8 cellular contexts compared by ENCODE assay signal in the genomic region with DNA sequence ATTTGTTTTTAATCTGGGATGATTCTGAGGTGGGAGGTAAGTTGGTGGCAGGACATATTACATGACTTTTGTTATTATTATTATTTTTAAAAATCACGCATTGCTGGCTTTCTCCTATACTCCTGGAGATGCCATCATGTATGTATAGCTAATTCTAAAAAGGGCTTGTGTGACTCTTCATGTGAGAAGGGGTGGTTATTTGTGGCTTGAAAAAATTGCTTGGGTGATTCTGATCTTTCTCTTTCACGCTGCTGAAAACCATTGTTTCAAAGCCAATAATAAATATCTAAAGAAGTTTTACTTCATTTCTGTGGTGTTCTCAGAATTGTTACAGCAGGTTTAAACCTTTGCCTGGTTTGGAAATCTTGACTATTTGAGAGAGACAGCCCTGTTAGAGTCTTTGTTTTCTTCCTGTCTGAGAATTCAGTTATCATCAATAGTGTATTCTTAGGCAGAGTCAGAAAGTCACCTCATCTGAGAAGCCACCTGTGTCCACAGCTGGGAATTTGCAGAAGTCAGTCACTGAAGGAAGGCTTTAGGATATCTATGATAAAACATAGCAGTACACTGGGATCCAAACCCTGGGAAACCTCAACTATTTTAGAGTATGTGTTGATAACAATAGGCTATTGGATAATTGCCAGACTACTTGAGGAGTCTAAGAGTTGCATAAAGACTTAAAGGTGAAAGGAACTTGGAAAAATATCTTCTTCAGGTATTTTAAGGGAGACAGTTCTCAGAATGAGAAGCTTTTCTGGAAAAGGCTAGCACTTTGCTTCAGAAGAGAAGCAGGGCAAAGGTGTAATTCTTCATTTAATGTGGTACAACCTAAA. TPM values are rescaled to one million over a fixed set of nuclear protein-coding genes. Genes with fewer than 3 reads are reported as not detected.
DNase-seq lines count a peak whose midpoint lies in the region; ATAC-seq and TF ChIP-seq lines count a peak whose summit lies in the region.
"Not testable (repeated sequence)": the region's sequence is repeated elsewhere in the genome, so short reads cannot be mapped to it uniquely, and the experiment has no call there.

No MANE protein-coding gene starts in this region.

- not testable (repeated sequence) for H3K4me3 ChIP-seq in PC-9, uterus

- peak overlapping the region; percentile 49 for H3K4me2 ChIP-seq in PC-9

- CTCF ChIA-PET in PC-9 (lab: Charles Lee); activated naive CD4-positive, alpha-beta T cell treated with anti-CD3 and anti-CD28 coated beads for 36 hours (lab: Charles Lee): not testable (repeated sequence)

- H3K4me1 ChIP-seq in PC-9 (replicated peaks; ENCODE audit: insufficient read depth), result peaks cover 51% of the 10 kb centered on the region
- H3K4me1 ChIP-seq in uterus, result not testable (repeated sequence)

- H3K9me2 ChIP-seq in PC-9 (ENCODE audit: insufficient read depth), result not testable (repeated sequence)

- peaks cover 68% of the 10 kb centered on the region for H3K4me1 Mint-ChIP-seq in activated naive CD4-positive, alpha-beta T cell treated with anti-CD3 and anti-CD28 coated beads for 36 hours (ENCODE audit: low read depth)

- peak overlapping the region; percentile 41; the same call in 1 of the 2 replicates for H3K27ac ChIP-seq in PC-9
- peak overlapping the region; percentile 28 to 55 for H3K27ac ChIP-seq in uterus

- POLR2A ChIA-PET in PC-9 (lab: Charles Lee; ENCODE audit: unreplicated experiment), result not testable (repeated sequence)

- not testable (repeated sequence) for H3K36me3 ChIP-seq in PC-9 (ENCODE audit: low read depth); uterus

- intact Hi-C loops in PC-9 (cut with micrococcal nuclease; ENCODE audit: unreplicated experiment); activated naive CD4-positive, alpha-beta T cell treated with anti-CD3 and anti-CD28 coated beads for 36 hours (cut with micrococcal nuclease); uterus (cut with DNase I; ENCODE audit: low total_unique reads): not testable (repeated sequence)

- BruUV-seq in PC-9 (replicated peaks; lab: Mats Ljungman, UMichigan), result not testable (repeated sequence)

- peaks cover 18% of the 10 kb centered on the region for H3K36me3 Mint-ChIP-seq in activated naive CD4-positive, alpha-beta T cell treated with anti-CD3 and anti-CD28 coated beads for 36 hours (ENCODE audit: low read depth)

- peak in 1 of 2 experiments; percentile 51 for DNase-seq in PC-9
- DNase-seq in activated naive CD4-positive, alpha-beta T cell treated with anti-CD3 and anti-CD28 coated beads for 36 hours; uterus: not testable (repeated sequence)

- not testable (repeated sequence) for H3F3A ChIP-seq in PC-9 (ENCODE audit: insufficient read depth, low read depth)

- H3K27me3 ChIP-seq in PC-9 (ENCODE audit: insufficient read depth, low read depth); uterus: not testable (repeated sequence)

- H3K9me3 Mint-ChIP-seq in activated naive CD4-positive, alpha-beta T cell treated with anti-CD3 and anti-CD28 coated beads for 36 hours, result not testable (repeated sequence)

- H4K20me1 ChIP-seq in PC-9 (ENCODE audit: insufficient read depth), result not testable (repeated sequence)

- not testable (repeated sequence) for TF ChIP-seq CTCF in PC-9 (conservative IDR thresholded peaks at IDR 0.05); uterus (IDR thresholded peaks at IDR 0.05)

- not testable (repeated sequence) for H2AFZ ChIP-seq in PC-9

- peak overlapping the region; percentile 91 for H3K27ac Mint-ChIP-seq in activated naive CD4-positive, alpha-beta T cell treated with anti-CD3 and anti-CD28 coated beads for 36 hours

- H3K79me2 ChIP-seq in PC-9 (ENCODE audit: low read depth), result peaks cover 64% of the 10 kb centered on the region

- not testable (repeated sequence) for H3K9me3 ChIP-seq in PC-9 (ENCODE audit: insufficient read depth, low read depth); uterus

- not testable (repeated sequence) for TF ChIP-seq POLR2A in uterus (IDR thresholded peaks at IDR 0.05)

- not testable (repeated sequence) for H3K27me3 Mint-ChIP-seq in activated naive CD4-positive, alpha-beta T cell treated with anti-CD3 and anti-CD28 coated beads for 36 hours (ENCODE audit: low read depth)

- not testable (repeated sequence) for H3K4me3 Mint-ChIP-seq in activated naive CD4-positive, alpha-beta T cell treated with anti-CD3 and anti-CD28 coated beads for 36 hours

- ATAC-seq in GM18861 (IDR thresholded peaks at IDR 0.05; ENCODE audit: unreplicated experiment) (peak; percentile 48), GM21381 (IDR thresholded peaks at IDR 0.05; ENCODE audit: unreplicated experiment) (peak; percentile 67), HG02870 (IDR thresholded peaks at IDR 0.05; ENCODE audit: unreplicated experiment) (peak; percentile 72), HG03378 (IDR thresholded peaks at IDR 0.05; ENCODE audit: unreplicated experiment) (peak; percentile 60), esophagus mucosa (peak; percentile 30)

RNA-seq across cellular contexts. Expression of a gene that starts 8.6 kb away (rescaled TPM):
- total RNA-seq in PC-9 (2021) (26.4 and 27.2 TPM in 2 replicates), esophagus mucosa (26.7 TPM), uterus (10 to 100 TPM in 3 of 4 donors, 1 to 10 TPM in 1; 6.1 to 68.2 (median 26.2) TPM)
- 10 to 100 TPM; 36.8 to 39.2 TPM for total RNA-seq in activated naive CD4-positive, alpha-beta T cell treated with anti-CD3 and anti-CD28 coated beads for 36 hours
